ENCODE assay signal across 16 cellular contexts in genomic region chr7:44616545-44616944, GRCh38.
"Had no signal": no experiment of that assay in that cellular context is flagged by ENCODE, and none has a peak within 500 bp of the region (broad histone marks: within the 10 kb centered on the region; RNA-seq: fewer than 3 reads in every experiment).

No MANE protein-coding gene starts in this region.

- H3K27ac ChIP-seq: thoracic aorta had no signal

- FAIRE-seq: kidney had no signal

- H3K9me3 Mint-ChIP-seq: effector memory CD8-positive, alpha-beta T cell; nephron progenitor cell; stimulated activated naive B cell treated with anti-CD40 and anti-IgM and Interleukin-4, amounts not matched to agents 10 μg/mL and 1 μg/mL and 100 μg/mL, for 72 hours; stimulated activated naive CD8-positive, alpha-beta T cell treated with anti-CD3 and anti-CD28 coated beads, Interleukin-15, amount 100 ng/mL, for 72 hours had no signal

- H3K27ac Mint-ChIP-seq: nephron progenitor cell had no signal

- H3K27me3 ChIP-seq: spleen had no signal

- H3K36me3 ChIP-seq: thoracic aorta had no signal

- H3K4me3 Mint-ChIP-seq: nephron progenitor cell; stimulated activated naive B cell treated with anti-CD40 and anti-IgM and Interleukin-4, amounts not matched to agents 10 μg/mL and 1 μg/mL and 100 μg/mL, for 72 hours had no signal

- ATAC-seq: left cardiac atrium, sciatic nerve had no signal

- DNase-seq: effector memory CD8-positive, alpha-beta T cell; foreskin melanocyte; kidney; left cardiac atrium; left ventricle myocardium superior; mesenchymal stem cell; midbrain; nephron progenitor cell; spleen; stimulated activated naive B cell treated with anti-CD40 and anti-IgM and Interleukin-4, amounts not matched to agents 10 μg/mL and 1 μg/mL and 100 μg/mL, for 72 hours; substantia nigra; trophoblast cell had no signal

- H3K9me3 ChIP-seq: spleen, thoracic aorta had no signal

- H3K27me3 Mint-ChIP-seq: effector memory CD8-positive, alpha-beta T cell; stimulated activated naive B cell treated with anti-CD40 and anti-IgM and Interleukin-4, amounts not matched to agents 10 μg/mL and 1 μg/mL and 100 μg/mL, for 72 hours; stimulated activated naive CD8-positive, alpha-beta T cell treated with anti-CD3 and anti-CD28 coated beads, Interleukin-15, amount 100 ng/mL, for 72 hours had no signal

- H3K4me3 ChIP-seq: lung, spleen, thoracic aorta had no signal
